Comparison of ENCODE assay signal across 8 cellular contexts in genomic region chr7:101099969-101100781, GRCh38. TPM values are rescaled to one million over a fixed set of nuclear protein-coding genes. Genes with fewer than 3 reads are reported as not detected.
A peak's percentile ranks its signal among the peaks of the same experiment; 100 is the strongest.
DNase-seq lines count a peak whose midpoint lies in the region; ATAC-seq and TF ChIP-seq lines count a peak whose summit lies in the region.

No MANE protein-coding gene starts in this region.

- H3K36me3 Mint-ChIP-seq in activated T-helper 1 cell treated with anti-CD3 and anti-CD28 coated beads, Interleukin-12 subunit alpha, Interleukin-12 subunit beta, Interleukin-2, Interleukin-4 antibody, amounts not matched to agents 30 ng/mL and 10 ng/mL and 1 ng/mL, durations not matched to agents 14 hours and 24 hours and 36 hours (ENCODE audit: low read depth), result peaks cover 4% of the 10 kb centered on the region
- H3K36me3 Mint-ChIP-seq in neural crest cell (ENCODE audit: low read depth), result no peaks in the 10 kb centered on the region

- H3K27ac Mint-ChIP-seq in activated T-helper 1 cell treated with anti-CD3 and anti-CD28 coated beads, Interleukin-12 subunit alpha, Interleukin-12 subunit beta, Interleukin-2, Interleukin-4 antibody, amounts not matched to agents 30 ng/mL and 10 ng/mL and 1 ng/mL, durations not matched to agents 14 hours and 24 hours and 36 hours, result no peak overlapping the region
- H3K27ac Mint-ChIP-seq in neural crest cell (ENCODE audit: unreplicated experiment), result peak overlapping the region; percentile 85

- TF ChIP-seq CTCF in foreskin fibroblast (IDR thresholded peaks at IDR 0.05; ENCODE audit: low read depth, low read length), result no peak
- no peak for TF ChIP-seq CTCF in neural crest cell (conservative IDR thresholded peaks at IDR 0.05)

- H3K27ac ChIP-seq in substantia nigra (ENCODE audit: low read depth, low read length, poor library complexity, severe bottlenecking), result peak overlapping the region; percentile 26

- intact Hi-C loops in activated T-helper 1 cell treated with anti-CD3 and anti-CD28 coated beads, Interleukin-12 subunit alpha, Interleukin-12 subunit beta, Interleukin-2, Interleukin-4 antibody, amounts not matched to agents 30 ng/mL and 10 ng/mL and 1 ng/mL, durations not matched to agents 14 hours and 24 hours and 36 hours (cut with micrococcal nuclease), result no loop called here

- H3K27me3 Mint-ChIP-seq in activated T-helper 1 cell treated with anti-CD3 and anti-CD28 coated beads, Interleukin-12 subunit alpha, Interleukin-12 subunit beta, Interleukin-2, Interleukin-4 antibody, amounts not matched to agents 30 ng/mL and 10 ng/mL and 1 ng/mL, durations not matched to agents 14 hours and 24 hours and 36 hours (ENCODE audit: insufficient read depth), result peaks cover 17% of the 10 kb centered on the region
- peaks cover 2% of the 10 kb centered on the region for H3K27me3 Mint-ChIP-seq in neural crest cell (ENCODE audit: low read depth)

- peak; percentile 47 for DNase-seq in NCI-H146 (lab: John Stamatoyannopoulos, UW)
- no peak for DNase-seq in NCI-H146 treated with DMSO at 0.1 percent for 48 hours (lab: John Stamatoyannopoulos, UW; ENCODE audit: unreplicated experiment)
- peak; percentile 98 for DNase-seq in NOMO-1 treated with DMSO at 0.1 percent for 48 hours (lab: John Stamatoyannopoulos, UW; ENCODE audit: unreplicated experiment)
- DNase-seq in activated T-helper 1 cell treated with anti-CD3 and anti-CD28 coated beads, Interleukin-12 subunit alpha, Interleukin-12 subunit beta, Interleukin-2, Interleukin-4 antibody, amounts not matched to agents 30 ng/mL and 10 ng/mL and 1 ng/mL, durations not matched to agents 14 hours and 24 hours and 36 hours (ENCODE audit: low spot score), result no peak
- peak; percentile 99 to 100 for DNase-seq in foreskin fibroblast
- DNase-seq in neural crest cell (ENCODE audit: low read depth, low spot score), result peak; percentile 36
- DNase-seq in substantia nigra (lab: John Stamatoyannopoulos, UW), result peak; percentile 5 to 92 (median 79)

- no peaks in the 10 kb centered on the region for H3K9me3 Mint-ChIP-seq in activated T-helper 1 cell treated with anti-CD3 and anti-CD28 coated beads, Interleukin-12 subunit alpha, Interleukin-12 subunit beta, Interleukin-2, Interleukin-4 antibody, amounts not matched to agents 30 ng/mL and 10 ng/mL and 1 ng/mL, durations not matched to agents 14 hours and 24 hours and 36 hours
- H3K9me3 Mint-ChIP-seq in neural crest cell, result no peaks in the 10 kb centered on the region

- H3K4me3 ChIP-seq in foreskin fibroblast (ENCODE audit: low read depth in 1 of 2, low read length in 2 of 2), result no peak overlapping the region

- no peak for ATAC-seq in HG03045 (IDR thresholded peaks at IDR 0.05; ENCODE audit: unreplicated experiment)

- peaks cover 6% of the 10 kb centered on the region for H3K4me1 Mint-ChIP-seq in activated T-helper 1 cell treated with anti-CD3 and anti-CD28 coated beads, Interleukin-12 subunit alpha, Interleukin-12 subunit beta, Interleukin-2, Interleukin-4 antibody, amounts not matched to agents 30 ng/mL and 10 ng/mL and 1 ng/mL, durations not matched to agents 14 hours and 24 hours and 36 hours (ENCODE audit: low read depth)
- H3K4me1 Mint-ChIP-seq in neural crest cell, result peaks cover 17% of the 10 kb centered on the region

- H3K4me3 Mint-ChIP-seq in activated T-helper 1 cell treated with anti-CD3 and anti-CD28 coated beads, Interleukin-12 subunit alpha, Interleukin-12 subunit beta, Interleukin-2, Interleukin-4 antibody, amounts not matched to agents 30 ng/mL and 10 ng/mL and 1 ng/mL, durations not matched to agents 14 hours and 24 hours and 36 hours, result peak overlapping the region; percentile 39
- peak overlapping the region; percentile 24 for H3K4me3 Mint-ChIP-seq in neural crest cell

RNA-seq across cellular contexts. Expression of gene TRIM56, which starts 14.9 kb away (rescaled TPM):
- 41.2 and 45.7 TPM in 2 replicates for total RNA-seq in activated T-helper 1 cell treated with anti-CD3 and anti-CD28 coated beads, Interleukin-12 subunit alpha, Interleukin-12 subunit beta, Interleukin-2, Interleukin-4 antibody, amounts not matched to agents 30 ng/mL and 10 ng/mL and 1 ng/mL, durations not matched to agents 14 hours and 24 hours and 36 hours
- 16.0 and 17.2 TPM in 2 replicates for total RNA-seq in neural crest cell

RNA-seq across cellular contexts. Expression of gene SERPINE1, which starts 26.7 kb away (rescaled TPM):
- total RNA-seq in activated T-helper 1 cell treated with anti-CD3 and anti-CD28 coated beads, Interleukin-12 subunit alpha, Interleukin-12 subunit beta, Interleukin-2, Interleukin-4 antibody, amounts not matched to agents 30 ng/mL and 10 ng/mL and 1 ng/mL, durations not matched to agents 14 hours and 24 hours and 36 hours, result 0.36 and 0.47 TPM in 2 replicates
- total RNA-seq in neural crest cell, result 0.07 TPM in 1 of 2 replicates, not detected in the other

RNA-seq across cellular contexts. Expression of gene AP1S1, which starts 54.1 kb away (rescaled TPM):
- 45.7 and 53.3 TPM in 2 replicates for total RNA-seq in activated T-helper 1 cell treated with anti-CD3 and anti-CD28 coated beads, Interleukin-12 subunit alpha, Interleukin-12 subunit beta, Interleukin-2, Interleukin-4 antibody, amounts not matched to agents 30 ng/mL and 10 ng/mL and 1 ng/mL, durations not matched to agents 14 hours and 24 hours and 36 hours
- total RNA-seq in neural crest cell, result 78.8 and 90.1 TPM in 2 replicates

Comparison
In these comparisons a context has a peak if more than half of its experiments do, and no peak if none do; other contexts are left out.
1. DNase-seq: peak in NCI-H146 (single experiment), NOMO-1 treated with DMSO at 0.1 percent for 48 hours (single experiment), foreskin fibroblast (2 of 2), neural crest cell (single experiment) and substantia nigra (49 of 49); none in NCI-H146 treated with DMSO at 0.1 percent for 48 hours (single experiment) and activated T-helper 1 cell treated with anti-CD3 and anti-CD28 coated beads, Interleukin-12 subunit alpha, Interleukin-12 subunit beta, Interleukin-2, Interleukin-4 antibody, amounts not matched to agents 30 ng/mL and 10 ng/mL and 1 ng/mL, durations not matched to agents 14 hours and 24 hours and 36 hours (single experiment).